26 cellular contexts compared by ENCODE assay signal in the genomic region with DNA sequence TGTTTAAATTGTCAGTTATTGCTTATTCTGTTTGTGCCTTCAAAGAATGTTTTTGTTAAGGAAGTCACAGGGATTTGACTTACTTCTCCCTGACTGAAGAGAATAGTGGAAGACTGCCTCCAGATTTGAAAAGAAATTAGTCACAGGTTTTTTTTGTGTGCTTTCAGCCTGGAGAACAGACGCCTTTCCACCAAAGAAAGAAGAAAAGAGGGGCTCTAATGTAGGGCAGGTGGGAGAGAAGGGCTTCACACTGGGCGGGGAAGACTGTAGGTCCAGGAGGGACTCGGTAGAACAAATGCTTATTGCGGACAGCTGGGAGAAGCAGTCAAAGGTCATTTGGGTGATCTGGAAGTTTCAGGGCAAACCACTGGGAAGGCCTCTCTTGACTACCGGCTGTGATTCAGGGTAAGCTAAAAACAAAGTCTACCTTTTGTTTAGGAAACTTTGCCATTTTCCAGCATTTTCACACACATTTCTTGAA.
DNase-seq lines count a peak whose midpoint lies in the region; TF ChIP-seq lines count a peak whose summit lies in the region.
"Had no signal": no experiment of that assay in that cellular context is flagged by ENCODE, and none has a peak within 500 bp of the region (broad histone marks: within the 10 kb centered on the region; RNA-seq: fewer than 3 reads in every experiment).

No MANE protein-coding gene starts in this region.

- no peaks in the 10 kb centered on the region for H3K9me3 ChIP-seq in muscle layer of colon (ENCODE audit: low read length)
- H3K9me3 ChIP-seq in stomach smooth muscle (ENCODE audit: control insufficient read depth in 2 of 2, low read length in 2 of 2) = no peaks in the 10 kb centered on the region
- no peaks in the 10 kb centered on the region for H3K9me3 ChIP-seq in vagina
- H3K9me3 ChIP-seq: heart right ventricle, upper lobe of right lung had no signal

- H3K27me3 Mint-ChIP-seq in activated T-cell treated with anti-CD3 and anti-CD28 coated beads, Interleukin-2, amount 50 U/mL, for 24 hours = no peaks in the 10 kb centered on the region
- peaks cover 4% of the 10 kb centered on the region for H3K27me3 Mint-ChIP-seq in dendritic cell treated with granulocyte-macrophage colony-stimulating factor and Interleukin-4, amounts not matched to agents 40 ng/mL and 50 ng/mL, for 4 days
- H3K27me3 Mint-ChIP-seq: activated naive CD4-positive, alpha-beta T cell treated with anti-CD3 and anti-CD28 coated beads, Interleukin-2, amount 50 U/mL, for 24 hours; IgD-negative memory B cell had no signal

- no peaks in the 10 kb centered on the region for H3K9me3 Mint-ChIP-seq in activated T-cell treated with anti-CD3 and anti-CD28 coated beads, Interleukin-2, amount 50 U/mL, for 24 hours
- H3K9me3 Mint-ChIP-seq in dendritic cell treated with granulocyte-macrophage colony-stimulating factor and Interleukin-4, amounts not matched to agents 40 ng/mL and 50 ng/mL, for 4 days = no peaks in the 10 kb centered on the region
- H3K9me3 Mint-ChIP-seq: activated naive CD4-positive, alpha-beta T cell treated with anti-CD3 and anti-CD28 coated beads, Interleukin-2, amount 50 U/mL, for 24 hours; activated T-cell treated with anti-CD3 and anti-CD28 coated beads, Interleukin-2, amount 50 U/mL, for 72 hours; CD4-positive, CD25-positive, alpha-beta regulatory T cell; central memory CD8-positive, alpha-beta T cell; IgD-negative memory B cell; natural killer cell; stimulated activated naive CD8-positive, alpha-beta T cell treated with anti-CD3 and anti-CD28 coated beads, Interleukin-15, amount 100 ng/mL, for 72 hours had no signal

- peaks cover 25% of the 10 kb centered on the region for H3K4me1 Mint-ChIP-seq in activated T-cell treated with anti-CD3 and anti-CD28 coated beads, Interleukin-2, amount 50 U/mL, for 24 hours (ENCODE audit: low read depth)
- peaks cover 5% of the 10 kb centered on the region for H3K4me1 Mint-ChIP-seq in dendritic cell treated with granulocyte-macrophage colony-stimulating factor and Interleukin-4, amounts not matched to agents 40 ng/mL and 50 ng/mL, for 4 days (ENCODE audit: low read depth)
- H3K4me1 Mint-ChIP-seq: CD4-positive, CD25-positive, alpha-beta regulatory T cell; central memory CD8-positive, alpha-beta T cell; natural killer cell had no signal

- H3K36me3 ChIP-seq in muscle layer of colon (ENCODE audit: insufficient read depth, low read length) (no peaks in the 10 kb centered on the region), stomach smooth muscle (ENCODE audit: control insufficient read depth in 2 of 2, insufficient read depth in 2 of 2, low read length in 2 of 2) (peaks cover 0 to 2% of the 10 kb centered on the region in 2 donors), vagina (no peaks in the 10 kb centered on the region)
- H3K36me3 ChIP-seq: heart right ventricle, upper lobe of right lung had no signal

- no peak for TF ChIP-seq POLR2A in vagina (IDR thresholded peaks at IDR 0.05)

- peak overlapping the region; percentile 20 for H3K27ac Mint-ChIP-seq in activated T-cell treated with anti-CD3 and anti-CD28 coated beads, Interleukin-2, amount 50 U/mL, for 24 hours
- peak overlapping the region; percentile 14 for H3K27ac Mint-ChIP-seq in dendritic cell treated with granulocyte-macrophage colony-stimulating factor and Interleukin-4, amounts not matched to agents 40 ng/mL and 50 ng/mL, for 4 days
- H3K27ac Mint-ChIP-seq: activated naive CD4-positive, alpha-beta T cell treated with anti-CD3 and anti-CD28 coated beads, Interleukin-2, amount 50 U/mL, for 24 hours; activated T-cell treated with anti-CD3 and anti-CD28 coated beads, Interleukin-2, amount 50 U/mL, for 72 hours; IgD-negative memory B cell; natural killer cell; stimulated activated naive CD8-positive, alpha-beta T cell treated with anti-CD3 and anti-CD28 coated beads, Interleukin-15, amount 100 ng/mL, for 72 hours had no signal

- no peak for DNase-seq in activated T-cell treated with anti-CD3 and anti-CD28 coated beads, Interleukin-2, amount 50 U/mL, for 24 hours
- DNase-seq in activated T-cell treated with anti-CD3 and anti-CD28 coated beads for 4 hours (no peak), vagina (ENCODE audit: extremely low spot score in 2 of 2) (no peak), substantia nigra (lab: John Stamatoyannopoulos, UW) (no peak), NCI-H446 (lab: John Stamatoyannopoulos, UW) (no peak)
- DNase-seq: activated T-cell treated with anti-CD3 and anti-CD28 coated beads, Interleukin-2, amount 50 U/mL, for 72 hours; heart right ventricle; midbrain; natural killer cell; NCI-H1105 treated with DMSO at 0.1 percent for 48 hours; NCI-H2081 treated with DMSO at 0.1 percent for 48 hours; NCI-H446 treated with DMSO at 0.1 percent for 48 hours; SIG-M5; stimulated activated naive CD8-positive, alpha-beta T cell treated with anti-CD3 and anti-CD28 coated beads, Interleukin-15, amount 100 ng/mL, for 72 hours; upper lobe of right lung had no signal

- H3K4me3 ChIP-seq in muscle layer of colon (ENCODE audit: low read depth in 1 of 2, low read length in 2 of 2) (no peak overlapping the region), stomach smooth muscle (ENCODE audit: low read length in 2 of 2) (no peak overlapping the region), vagina (no peak overlapping the region)
- H3K4me3 ChIP-seq: heart right ventricle, upper lobe of right lung had no signal

- H3K9ac ChIP-seq in muscle layer of colon (ENCODE audit: low read length) (no peak overlapping the region), stomach smooth muscle (ENCODE audit: low read length in 2 of 2) (no peak overlapping the region)
- H3K9ac ChIP-seq: parathyroid adenoma had no signal

- H3K4me1 ChIP-seq in muscle layer of colon (ENCODE audit: insufficient read depth, low read length) (peaks cover 40% of the 10 kb centered on the region), stomach smooth muscle (ENCODE audit: control insufficient read depth, insufficient read depth, low read length) (peaks cover 24% of the 10 kb centered on the region), vagina (peaks cover 17% of the 10 kb centered on the region)
- H3K4me1 ChIP-seq: parathyroid adenoma had no signal

- no peak overlapping the region for H3K4me3 Mint-ChIP-seq in activated T-cell treated with anti-CD3 and anti-CD28 coated beads, Interleukin-2, amount 50 U/mL, for 24 hours
- H3K4me3 Mint-ChIP-seq in dendritic cell treated with granulocyte-macrophage colony-stimulating factor and Interleukin-4, amounts not matched to agents 40 ng/mL and 50 ng/mL, for 4 days = no peak overlapping the region
- H3K4me3 Mint-ChIP-seq: activated naive CD4-positive, alpha-beta T cell treated with anti-CD3 and anti-CD28 coated beads, Interleukin-2, amount 50 U/mL, for 24 hours; activated T-cell treated with anti-CD3 and anti-CD28 coated beads, Interleukin-2, amount 50 U/mL, for 72 hours; CD4-positive, CD25-positive, alpha-beta regulatory T cell; central memory CD8-positive, alpha-beta T cell; IgD-negative memory B cell; natural killer cell; stimulated activated naive CD8-positive, alpha-beta T cell treated with anti-CD3 and anti-CD28 coated beads, Interleukin-15, amount 100 ng/mL, for 72 hours had no signal

- H3K36me3 Mint-ChIP-seq in activated T-cell treated with anti-CD3 and anti-CD28 coated beads, Interleukin-2, amount 50 U/mL, for 24 hours (ENCODE audit: low read depth) = no peaks in the 10 kb centered on the region
- H3K36me3 Mint-ChIP-seq in dendritic cell treated with granulocyte-macrophage colony-stimulating factor and Interleukin-4, amounts not matched to agents 40 ng/mL and 50 ng/mL, for 4 days (ENCODE audit: low read depth) = no peaks in the 10 kb centered on the region
- H3K36me3 Mint-ChIP-seq: activated naive CD4-positive, alpha-beta T cell treated with anti-CD3 and anti-CD28 coated beads, Interleukin-2, amount 50 U/mL, for 24 hours; CD4-positive, CD25-positive, alpha-beta regulatory T cell; IgD-negative memory B cell; natural killer cell had no signal

- H3K27ac ChIP-seq in muscle layer of colon (ENCODE audit: low read depth, low read length) (peak overlapping the region; percentile 21), stomach smooth muscle (ENCODE audit: low read length) (peak overlapping the region; percentile 56), vagina (no peak overlapping the region), substantia nigra (ENCODE audit: low read depth, low read length, poor library complexity, severe bottlenecking) (no peak overlapping the region)
- H3K27ac ChIP-seq: 22Rv1, epithelial cell of prostate, HL-60, parathyroid adenoma, upper lobe of right lung had no signal

- H3K27me3 ChIP-seq in muscle layer of colon (ENCODE audit: control insufficient read depth in 1 of 2, insufficient read depth in 2 of 2, low read length in 2 of 2) = no peaks in the 10 kb centered on the region
- no peaks in the 10 kb centered on the region for H3K27me3 ChIP-seq in stomach smooth muscle (ENCODE audit: control insufficient read depth in 1 of 2, insufficient read depth in 2 of 2, low read length in 2 of 2)
- H3K27me3 ChIP-seq in vagina = no peaks in the 10 kb centered on the region
- H3K27me3 ChIP-seq: heart right ventricle, upper lobe of right lung had no signal

- intact Hi-C loops in dendritic cell treated with granulocyte-macrophage colony-stimulating factor and Interleukin-4, amounts not matched to agents 40 ng/mL and 50 ng/mL, for 4 days (cut with micrococcal nuclease) = loop anchor here (5.0 kb wide), 1 partner anchor 76 kb away; the partner anchor contains the start of gene SAMD4A
- intact Hi-C loops in vagina (cut with DNase I) = no loop called here

- no peak for TF ChIP-seq CTCF in vagina (IDR thresholded peaks at IDR 0.05)

Comparison
In these comparisons a context has a peak if more than half of its experiments do, and no peak if none do; other contexts are left out.
1. H3K27ac ChIP-seq: peak in muscle layer of colon (single experiment) and stomach smooth muscle (single experiment); none in vagina (single experiment) and substantia nigra (single experiment).